ENCODE assay signal across 1 cellular context in the genomic region with DNA sequence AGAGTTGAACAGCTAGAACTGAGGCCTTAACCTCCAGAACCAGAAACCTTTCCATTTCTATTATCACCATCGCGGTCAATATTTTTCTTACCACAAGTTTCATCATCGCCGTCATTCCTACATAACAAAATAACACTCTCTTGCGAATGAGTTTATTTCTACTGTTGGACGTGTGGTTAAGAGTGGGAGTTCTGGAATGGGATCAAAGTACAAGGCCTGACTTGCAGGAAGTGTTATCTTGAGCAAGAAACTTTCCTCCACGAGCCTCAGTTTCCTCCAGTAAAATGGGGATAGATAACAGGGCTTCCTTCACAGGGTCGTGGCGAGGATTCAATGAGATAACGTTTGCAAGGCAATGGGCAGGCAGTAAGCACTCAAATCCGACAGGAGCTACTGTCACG.
TF ChIP-seq lines count a peak whose summit lies in the region.

No MANE protein-coding gene starts in this region.

TF ChIP-seq in GM12878, 131 proteins besides CTCF, POLR2A, EP300 and RAD21:
- TF ChIP-seq, protein P1, sequence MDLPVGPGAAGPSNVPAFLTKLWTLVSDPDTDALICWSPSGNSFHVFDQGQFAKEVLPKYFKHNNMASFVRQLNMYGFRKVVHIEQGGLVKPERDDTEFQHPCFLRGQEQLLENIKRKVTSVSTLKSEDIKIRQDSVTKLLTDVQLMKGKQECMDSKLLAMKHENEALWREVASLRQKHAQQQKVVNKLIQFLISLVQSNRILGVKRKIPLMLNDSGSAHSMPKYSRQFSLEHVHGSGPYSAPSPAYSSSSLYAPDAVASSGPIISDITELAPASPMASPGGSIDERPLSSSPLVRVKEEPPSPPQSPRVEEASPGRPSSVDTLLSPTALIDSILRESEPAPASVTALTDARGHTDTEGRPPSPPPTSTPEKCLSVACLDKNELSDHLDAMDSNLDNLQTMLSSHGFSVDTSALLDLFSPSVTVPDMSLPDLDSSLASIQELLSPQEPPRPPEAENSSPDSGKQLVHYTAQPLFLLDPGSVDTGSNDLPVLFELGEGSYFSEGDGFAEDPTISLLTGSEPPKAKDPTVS (IDR thresholded peaks at IDR 0.05; ENCODE audit: low read depth, low read length), result no peak
- TF ChIP-seq RAD51 (IDR thresholded peaks at IDR 0.05) (no peak), STAT1 (conservative IDR thresholded peaks at IDR 0.05) (no peak), HDGF (IDR thresholded peaks at IDR 0.05) (no peak), KLF5 (IDR thresholded peaks at IDR 0.05; ENCODE audit: partially characterized antibody) (no peak), NR2F1 (conservative IDR thresholded peaks at IDR 0.05) (no peak), BRCA1 (IDR thresholded peaks at IDR 0.05; ENCODE audit: low read depth, low read length) (no peak), ZNF274 (IDR thresholded peaks at IDR 0.05; ENCODE audit: insufficient read depth, insufficient read length) (no peak), ZBED1 (IDR thresholded peaks at IDR 0.05; ENCODE audit: borderline replicate concordance) (no peak), SUZ12 (IDR thresholded peaks at IDR 0.05; ENCODE audit: unreplicated experiment) (no peak), IKZF1 (conservative IDR thresholded peaks at IDR 0.05) (no peak), CHD2 (IDR thresholded peaks at IDR 0.05; ENCODE audit: borderline replicate concordance, low read depth, low read length) (no peak), SMC3 (IDR thresholded peaks at IDR 0.05; ENCODE audit: borderline replicate concordance, low read length) (no peak), ESRRA (IDR thresholded peaks at IDR 0.05; ENCODE audit: low read length) (no peak), WRNIP1 (IDR thresholded peaks at IDR 0.05; ENCODE audit: borderline replicate concordance, low read depth, low read length) (no peak)
- TF ChIP-seq, protein P2, sequence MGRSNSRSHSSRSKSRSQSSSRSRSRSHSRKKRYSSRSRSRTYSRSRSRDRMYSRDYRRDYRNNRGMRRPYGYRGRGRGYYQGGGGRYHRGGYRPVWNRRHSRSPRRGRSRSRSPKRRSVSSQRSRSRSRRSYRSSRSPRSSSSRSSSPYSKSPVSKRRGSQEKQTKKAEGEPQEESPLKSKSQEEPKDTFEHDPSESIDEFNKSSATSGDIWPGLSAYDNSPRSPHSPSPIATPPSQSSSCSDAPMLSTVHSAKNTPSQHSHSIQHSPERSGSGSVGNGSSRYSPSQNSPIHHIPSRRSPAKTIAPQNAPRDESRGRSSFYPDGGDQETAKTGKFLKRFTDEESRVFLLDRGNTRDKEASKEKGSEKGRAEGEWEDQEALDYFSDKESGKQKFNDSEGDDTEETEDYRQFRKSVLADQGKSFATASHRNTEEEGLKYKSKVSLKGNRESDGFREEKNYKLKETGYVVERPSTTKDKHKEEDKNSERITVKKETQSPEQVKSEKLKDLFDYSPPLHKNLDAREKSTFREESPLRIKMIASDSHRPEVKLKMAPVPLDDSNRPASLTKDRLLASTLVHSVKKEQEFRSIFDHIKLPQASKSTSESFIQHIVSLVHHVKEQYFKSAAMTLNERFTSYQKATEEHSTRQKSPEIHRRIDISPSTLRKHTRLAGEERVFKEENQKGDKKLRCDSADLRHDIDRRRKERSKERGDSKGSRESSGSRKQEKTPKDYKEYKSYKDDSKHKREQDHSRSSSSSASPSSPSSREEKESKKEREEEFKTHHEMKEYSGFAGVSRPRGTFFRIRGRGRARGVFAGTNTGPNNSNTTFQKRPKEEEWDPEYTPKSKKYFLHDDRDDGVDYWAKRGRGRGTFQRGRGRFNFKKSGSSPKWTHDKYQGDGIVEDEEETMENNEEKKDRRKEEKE (IDR thresholded peaks at IDR 0.05), result no peak
- TF ChIP-seq, protein P3, sequence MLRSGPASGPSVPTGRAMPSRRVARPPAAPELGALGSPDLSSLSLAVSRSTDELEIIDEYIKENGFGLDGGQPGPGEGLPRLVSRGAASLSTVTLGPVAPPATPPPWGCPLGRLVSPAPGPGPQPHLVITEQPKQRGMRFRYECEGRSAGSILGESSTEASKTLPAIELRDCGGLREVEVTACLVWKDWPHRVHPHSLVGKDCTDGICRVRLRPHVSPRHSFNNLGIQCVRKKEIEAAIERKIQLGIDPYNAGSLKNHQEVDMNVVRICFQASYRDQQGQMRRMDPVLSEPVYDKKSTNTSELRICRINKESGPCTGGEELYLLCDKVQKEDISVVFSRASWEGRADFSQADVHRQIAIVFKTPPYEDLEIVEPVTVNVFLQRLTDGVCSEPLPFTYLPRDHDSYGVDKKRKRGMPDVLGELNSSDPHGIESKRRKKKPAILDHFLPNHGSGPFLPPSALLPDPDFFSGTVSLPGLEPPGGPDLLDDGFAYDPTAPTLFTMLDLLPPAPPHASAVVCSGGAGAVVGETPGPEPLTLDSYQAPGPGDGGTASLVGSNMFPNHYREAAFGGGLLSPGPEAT (IDR thresholded peaks at IDR 0.05; ENCODE audit: low read depth), result no peak
